ENCODE assay signal across 1 cellular context in the genomic region with DNA sequence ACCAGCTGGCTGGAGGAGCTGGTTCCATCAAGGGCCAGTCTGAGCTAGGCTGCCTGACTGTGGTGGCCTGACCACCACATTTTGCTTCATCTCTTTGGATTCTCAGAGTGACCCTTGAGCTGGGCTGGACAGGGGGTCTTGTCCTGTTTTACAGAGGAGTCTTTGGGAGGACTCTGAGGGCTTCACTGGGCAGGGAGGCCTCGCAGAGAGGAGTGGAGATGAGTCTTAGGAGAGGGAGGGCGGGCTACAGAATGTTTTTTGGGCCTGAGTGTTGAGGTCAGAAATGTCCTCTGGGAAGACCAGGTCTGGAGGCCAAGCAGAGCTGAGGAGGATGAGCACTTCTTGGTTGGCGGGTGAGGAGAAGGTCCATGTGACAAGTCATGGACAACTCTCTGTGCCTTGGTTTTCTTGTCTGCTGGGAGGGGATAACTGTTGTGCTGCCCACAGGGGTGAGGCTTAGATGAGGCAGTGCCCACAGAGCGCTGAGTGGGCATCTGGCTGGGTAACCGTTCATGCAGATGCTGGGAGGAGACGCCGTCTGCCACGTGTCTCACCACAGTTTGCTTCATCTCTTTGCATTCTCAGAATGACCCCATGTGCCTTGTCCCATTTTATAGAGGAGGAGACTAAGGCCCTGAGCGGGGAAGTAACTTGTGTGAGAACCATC.
TF ChIP-seq lines count a peak whose summit lies in the region.

No MANE protein-coding gene starts in this region.

TF ChIP-seq in HepG2, 621 proteins besides CTCF, POLR2A, EP300 and RAD21:
- TF ChIP-seq, protein P1, sequence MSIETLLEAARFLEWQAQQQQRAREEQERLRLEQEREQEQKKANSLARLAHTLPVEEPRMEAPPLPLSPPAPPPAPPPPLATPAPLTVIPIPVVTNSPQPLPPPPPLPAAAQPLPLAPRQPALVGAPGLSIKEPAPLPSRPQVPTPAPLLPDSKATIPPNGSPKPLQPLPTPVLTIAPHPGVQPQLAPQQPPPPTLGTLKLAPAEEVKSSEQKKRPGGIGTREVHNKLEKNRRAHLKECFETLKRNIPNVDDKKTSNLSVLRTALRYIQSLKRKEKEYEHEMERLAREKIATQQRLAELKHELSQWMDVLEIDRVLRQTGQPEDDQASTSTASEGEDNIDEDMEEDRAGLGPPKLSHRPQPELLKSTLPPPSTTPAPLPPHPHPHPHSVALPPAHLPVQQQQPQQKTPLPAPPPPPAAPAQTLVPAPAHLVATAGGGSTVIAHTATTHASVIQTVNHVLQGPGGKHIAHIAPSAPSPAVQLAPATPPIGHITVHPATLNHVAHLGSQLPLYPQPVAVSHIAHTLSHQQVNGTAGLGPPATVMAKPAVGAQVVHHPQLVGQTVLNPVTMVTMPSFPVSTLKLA (IDR thresholded peaks at IDR 0.05): peak; percentile 54
- TF ChIP-seq, protein P2, sequence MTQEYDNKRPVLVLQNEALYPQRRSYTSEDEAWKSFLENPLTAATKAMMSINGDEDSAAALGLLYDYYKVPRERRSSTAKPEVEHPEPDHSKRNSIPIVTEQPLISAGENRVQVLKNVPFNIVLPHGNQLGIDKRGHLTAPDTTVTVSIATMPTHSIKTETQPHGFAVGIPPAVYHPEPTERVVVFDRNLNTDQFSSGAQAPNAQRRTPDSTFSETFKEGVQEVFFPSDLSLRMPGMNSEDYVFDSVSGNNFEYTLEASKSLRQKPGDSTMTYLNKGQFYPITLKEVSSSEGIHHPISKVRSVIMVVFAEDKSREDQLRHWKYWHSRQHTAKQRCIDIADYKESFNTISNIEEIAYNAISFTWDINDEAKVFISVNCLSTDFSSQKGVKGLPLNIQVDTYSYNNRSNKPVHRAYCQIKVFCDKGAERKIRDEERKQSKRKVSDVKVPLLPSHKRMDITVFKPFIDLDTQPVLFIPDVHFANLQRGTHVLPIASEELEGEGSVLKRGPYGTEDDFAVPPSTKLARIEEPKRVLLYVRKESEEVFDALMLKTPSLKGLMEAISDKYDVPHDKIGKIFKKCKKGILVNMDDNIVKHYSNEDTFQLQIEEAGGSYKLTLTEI (CRISPR knock-in tag; conservative IDR thresholded peaks at IDR 0.05): no peak
